Comparison of ENCODE assay signal across 8 cellular contexts in genomic region chr3:194985031-194985578, GRCh38.
DNase-seq lines count a peak whose midpoint lies in the region; ATAC-seq and TF ChIP-seq lines count a peak whose summit lies in the region.

No MANE protein-coding gene starts in this region.

- H3K4me3 ChIP-seq in SJCRH30: no peak overlapping the region

- peak; percentile 34 for TF ChIP-seq CTCF in progenitor cell of endocrine pancreas (IDR thresholded peaks at IDR 0.05; ENCODE audit: unreplicated experiment)

- H3K36me3 Mint-ChIP-seq in progenitor cell of endocrine pancreas (ENCODE audit: insufficient read depth): no peaks in the 10 kb centered on the region

- DNase-seq in DMS 273 (lab: John Stamatoyannopoulos, UW; ENCODE audit: unreplicated experiment) (peak; percentile 97), RPMI7951 (ENCODE audit: low read depth) (peak; percentile 75), Right ventricle myocardium superior (peak; percentile 89), progenitor cell of endocrine pancreas (ENCODE audit: low spot score, unreplicated experiment) (no peak), NCI-H1105 treated with DMSO at 0.1 percent for 48 hours (lab: John Stamatoyannopoulos, UW) (no peak), NCI-H1048 (lab: John Stamatoyannopoulos, UW) (no peak), SJCRH30 (no peak)

- H3K27ac ChIP-seq in SJCRH30: no peak overlapping the region

- H3K4me3 Mint-ChIP-seq in progenitor cell of endocrine pancreas (ENCODE audit: low read depth): peak overlapping the region; percentile 9

- no peaks in the 10 kb centered on the region for H3K4me1 ChIP-seq in SJCRH30

- peaks cover 14% of the 10 kb centered on the region for H3K27me3 Mint-ChIP-seq in progenitor cell of endocrine pancreas

- H3K9me3 ChIP-seq in SJCRH30 (replicated peaks): no peaks in the 10 kb centered on the region

- peak; percentile 93 for ATAC-seq in Right ventricle myocardium superior (ENCODE audit: poor library complexity)
- no peak for ATAC-seq in GM19395 (IDR thresholded peaks at IDR 0.05; ENCODE audit: unreplicated experiment)

- H3K27me3 ChIP-seq in SJCRH30: no peaks in the 10 kb centered on the region; the same call in 1 of the 2 replicates

- H3K36me3 ChIP-seq in SJCRH30: no peaks in the 10 kb centered on the region

- H3K9me3 Mint-ChIP-seq in progenitor cell of endocrine pancreas (ENCODE audit: low read depth): peaks cover 6% of the 10 kb centered on the region

- no peaks in the 10 kb centered on the region for H3K4me1 Mint-ChIP-seq in progenitor cell of endocrine pancreas (ENCODE audit: low read depth)

- H3K27ac Mint-ChIP-seq in progenitor cell of endocrine pancreas: no peak overlapping the region

- intact Hi-C loops in Right ventricle myocardium superior (cut with DNase I): loop anchor here (5.0 kb wide), 1 partner anchor 298 kb away; the partner anchor contains the start of gene FAM43A

Comparison
In these comparisons a context has a peak if more than half of its experiments do, and no peak if none do; other contexts are left out.
1. DNase-seq: peak in DMS 273 (single experiment), RPMI7951 (single experiment) and Right ventricle myocardium superior (single experiment); none in progenitor cell of endocrine pancreas (single experiment), NCI-H1105 treated with DMSO at 0.1 percent for 48 hours (single experiment), NCI-H1048 (single experiment) and SJCRH30 (0 of 2).